Comparison of ENCODE assay signal across 17 cellular contexts in the genomic region with DNA sequence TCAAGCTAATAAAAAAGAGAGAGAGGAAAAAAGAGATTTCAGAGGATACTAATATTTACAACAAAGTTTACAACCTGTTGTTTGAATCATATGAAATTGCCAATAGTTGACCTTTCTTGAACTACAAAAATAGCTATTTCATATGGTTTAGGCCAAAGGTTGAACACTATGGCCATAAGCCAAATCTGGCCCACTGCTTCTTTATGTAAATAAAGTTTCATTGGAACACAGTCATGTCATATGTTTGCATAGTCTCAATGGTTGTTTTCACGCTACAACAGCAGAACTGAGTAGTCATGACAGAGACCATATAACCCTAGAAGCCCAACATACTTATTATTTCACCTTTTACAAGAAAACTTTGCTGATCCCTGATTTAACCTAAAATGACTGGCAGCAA. TPM values are rescaled to one million over a fixed set of nuclear protein-coding genes. Genes with fewer than 3 reads are reported as not detected.
"Had no signal": no experiment of that assay in that cellular context is flagged by ENCODE, and none has a peak within 500 bp of the region (broad histone marks: within the 10 kb centered on the region; RNA-seq: fewer than 3 reads in every experiment).

No MANE protein-coding gene starts in this region.

- H3K27ac ChIP-seq: neutrophil, sigmoid colon, skin epidermis, testis, tibial nerve, upper lobe of right lung, vagina had no signal

- H3K4me3 ChIP-seq: sigmoid colon, skin epidermis, testis, tibial nerve, upper lobe of right lung, vagina had no signal

- H3K27me3 ChIP-seq: neutrophil, sigmoid colon, testis, tibial nerve, upper lobe of right lung, vagina had no signal

- H3K36me3 ChIP-seq: neutrophil, sigmoid colon, tibial nerve, upper lobe of right lung, vagina had no signal

- H3K4me1 ChIP-seq: sigmoid colon, testis, upper lobe of right lung had no signal

- H3K9me3 ChIP-seq: neutrophil, sigmoid colon, testis, tibial nerve, upper lobe of right lung, vagina had no signal

- DNase-seq: effector memory CD4-positive, alpha-beta T cell; kidney; left cardiac atrium; mammary epithelial cell; naive thymus-derived CD8-positive, alpha-beta T cell; sigmoid colon; stimulated activated CD4-positive, alpha-beta T cell treated with anti-CD3 and anti-CD28 coated beads, Interleukin-2, amount 100 ng/mL, for 24 hours; stimulated activated CD4-positive, alpha-beta T cell treated with anti-CD3 and anti-CD28 coated beads, Interleukin-4, amount 100 ng/mL, for 4 hours; stimulated activated naive B cell treated with anti-CD40 and anti-IgM and Interleukin-4, amounts not matched to agents 10 μg/mL and 1 μg/mL and 100 μg/mL, for 72 hours; stimulated activated naive CD8-positive, alpha-beta T cell treated with anti-CD3 and anti-CD28 coated beads, Interleukin-15, amount 100 ng/mL, for 72 hours; testis; upper lobe of right lung had no signal

- ATAC-seq: esophagus mucosa; naive thymus-derived CD8-positive, alpha-beta T cell; stimulated activated naive B cell treated with anti-CD40 and anti-IgM and Interleukin-4, amounts not matched to agents 10 μg/mL and 1 μg/mL and 100 μg/mL, for 72 hours; stimulated activated naive CD8-positive, alpha-beta T cell treated with anti-CD3 and anti-CD28 coated beads, Interleukin-15, amount 100 ng/mL, for 72 hours; upper lobe of right lung had no signal

RNA-seq across cellular contexts. Expression of a gene that starts 20.9 kb away (rescaled TPM):
- total RNA-seq: naive thymus-derived CD8-positive, alpha-beta T cell had no signal
- polyA plus RNA-seq: naive thymus-derived CD8-positive, alpha-beta T cell had no signal
